2 cellular contexts compared by ENCODE assay signal in the genomic region with DNA sequence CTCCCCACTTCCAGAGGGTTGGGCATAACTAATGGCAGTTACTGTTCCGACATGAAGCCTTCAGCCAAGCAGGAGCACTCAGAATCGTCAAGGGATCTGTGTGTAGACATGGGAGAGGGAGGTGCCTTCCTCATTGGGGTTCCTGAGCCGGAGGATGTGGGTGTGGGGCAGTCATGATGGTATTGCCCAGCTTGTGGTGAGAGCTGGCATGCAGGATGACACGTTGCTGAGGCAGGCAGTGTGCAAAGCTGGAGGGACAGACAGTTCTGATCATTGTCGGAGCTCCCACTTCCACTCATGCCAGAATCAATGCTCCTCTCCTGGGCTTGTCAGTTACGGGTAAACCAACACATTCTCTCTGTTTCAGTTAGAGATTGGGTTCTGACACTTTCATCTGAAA.
TF ChIP-seq lines count a peak whose summit lies in the region.

No MANE protein-coding gene starts in this region.

TF ChIP-seq in H1, 55 proteins besides CTCF, POLR2A, EP300 and RAD21:
- TF ChIP-seq GTF2F1 (IDR thresholded peaks at IDR 0.05; ENCODE audit: borderline replicate concordance, low read depth, low read length) (no peak), TCF12 (IDR thresholded peaks at IDR 0.05; ENCODE audit: low read depth, low read length) (no peak), TAF1 (IDR thresholded peaks at IDR 0.05; ENCODE audit: low read depth, low read length) (no peak), POU5F1 (IDR thresholded peaks at IDR 0.05; ENCODE audit: low read depth, low read length) (no peak), RXRA (IDR thresholded peaks at IDR 0.05; ENCODE audit: insufficient read depth, low read depth, low read length) (no peak)
- TF ChIP-seq, protein P1, sequence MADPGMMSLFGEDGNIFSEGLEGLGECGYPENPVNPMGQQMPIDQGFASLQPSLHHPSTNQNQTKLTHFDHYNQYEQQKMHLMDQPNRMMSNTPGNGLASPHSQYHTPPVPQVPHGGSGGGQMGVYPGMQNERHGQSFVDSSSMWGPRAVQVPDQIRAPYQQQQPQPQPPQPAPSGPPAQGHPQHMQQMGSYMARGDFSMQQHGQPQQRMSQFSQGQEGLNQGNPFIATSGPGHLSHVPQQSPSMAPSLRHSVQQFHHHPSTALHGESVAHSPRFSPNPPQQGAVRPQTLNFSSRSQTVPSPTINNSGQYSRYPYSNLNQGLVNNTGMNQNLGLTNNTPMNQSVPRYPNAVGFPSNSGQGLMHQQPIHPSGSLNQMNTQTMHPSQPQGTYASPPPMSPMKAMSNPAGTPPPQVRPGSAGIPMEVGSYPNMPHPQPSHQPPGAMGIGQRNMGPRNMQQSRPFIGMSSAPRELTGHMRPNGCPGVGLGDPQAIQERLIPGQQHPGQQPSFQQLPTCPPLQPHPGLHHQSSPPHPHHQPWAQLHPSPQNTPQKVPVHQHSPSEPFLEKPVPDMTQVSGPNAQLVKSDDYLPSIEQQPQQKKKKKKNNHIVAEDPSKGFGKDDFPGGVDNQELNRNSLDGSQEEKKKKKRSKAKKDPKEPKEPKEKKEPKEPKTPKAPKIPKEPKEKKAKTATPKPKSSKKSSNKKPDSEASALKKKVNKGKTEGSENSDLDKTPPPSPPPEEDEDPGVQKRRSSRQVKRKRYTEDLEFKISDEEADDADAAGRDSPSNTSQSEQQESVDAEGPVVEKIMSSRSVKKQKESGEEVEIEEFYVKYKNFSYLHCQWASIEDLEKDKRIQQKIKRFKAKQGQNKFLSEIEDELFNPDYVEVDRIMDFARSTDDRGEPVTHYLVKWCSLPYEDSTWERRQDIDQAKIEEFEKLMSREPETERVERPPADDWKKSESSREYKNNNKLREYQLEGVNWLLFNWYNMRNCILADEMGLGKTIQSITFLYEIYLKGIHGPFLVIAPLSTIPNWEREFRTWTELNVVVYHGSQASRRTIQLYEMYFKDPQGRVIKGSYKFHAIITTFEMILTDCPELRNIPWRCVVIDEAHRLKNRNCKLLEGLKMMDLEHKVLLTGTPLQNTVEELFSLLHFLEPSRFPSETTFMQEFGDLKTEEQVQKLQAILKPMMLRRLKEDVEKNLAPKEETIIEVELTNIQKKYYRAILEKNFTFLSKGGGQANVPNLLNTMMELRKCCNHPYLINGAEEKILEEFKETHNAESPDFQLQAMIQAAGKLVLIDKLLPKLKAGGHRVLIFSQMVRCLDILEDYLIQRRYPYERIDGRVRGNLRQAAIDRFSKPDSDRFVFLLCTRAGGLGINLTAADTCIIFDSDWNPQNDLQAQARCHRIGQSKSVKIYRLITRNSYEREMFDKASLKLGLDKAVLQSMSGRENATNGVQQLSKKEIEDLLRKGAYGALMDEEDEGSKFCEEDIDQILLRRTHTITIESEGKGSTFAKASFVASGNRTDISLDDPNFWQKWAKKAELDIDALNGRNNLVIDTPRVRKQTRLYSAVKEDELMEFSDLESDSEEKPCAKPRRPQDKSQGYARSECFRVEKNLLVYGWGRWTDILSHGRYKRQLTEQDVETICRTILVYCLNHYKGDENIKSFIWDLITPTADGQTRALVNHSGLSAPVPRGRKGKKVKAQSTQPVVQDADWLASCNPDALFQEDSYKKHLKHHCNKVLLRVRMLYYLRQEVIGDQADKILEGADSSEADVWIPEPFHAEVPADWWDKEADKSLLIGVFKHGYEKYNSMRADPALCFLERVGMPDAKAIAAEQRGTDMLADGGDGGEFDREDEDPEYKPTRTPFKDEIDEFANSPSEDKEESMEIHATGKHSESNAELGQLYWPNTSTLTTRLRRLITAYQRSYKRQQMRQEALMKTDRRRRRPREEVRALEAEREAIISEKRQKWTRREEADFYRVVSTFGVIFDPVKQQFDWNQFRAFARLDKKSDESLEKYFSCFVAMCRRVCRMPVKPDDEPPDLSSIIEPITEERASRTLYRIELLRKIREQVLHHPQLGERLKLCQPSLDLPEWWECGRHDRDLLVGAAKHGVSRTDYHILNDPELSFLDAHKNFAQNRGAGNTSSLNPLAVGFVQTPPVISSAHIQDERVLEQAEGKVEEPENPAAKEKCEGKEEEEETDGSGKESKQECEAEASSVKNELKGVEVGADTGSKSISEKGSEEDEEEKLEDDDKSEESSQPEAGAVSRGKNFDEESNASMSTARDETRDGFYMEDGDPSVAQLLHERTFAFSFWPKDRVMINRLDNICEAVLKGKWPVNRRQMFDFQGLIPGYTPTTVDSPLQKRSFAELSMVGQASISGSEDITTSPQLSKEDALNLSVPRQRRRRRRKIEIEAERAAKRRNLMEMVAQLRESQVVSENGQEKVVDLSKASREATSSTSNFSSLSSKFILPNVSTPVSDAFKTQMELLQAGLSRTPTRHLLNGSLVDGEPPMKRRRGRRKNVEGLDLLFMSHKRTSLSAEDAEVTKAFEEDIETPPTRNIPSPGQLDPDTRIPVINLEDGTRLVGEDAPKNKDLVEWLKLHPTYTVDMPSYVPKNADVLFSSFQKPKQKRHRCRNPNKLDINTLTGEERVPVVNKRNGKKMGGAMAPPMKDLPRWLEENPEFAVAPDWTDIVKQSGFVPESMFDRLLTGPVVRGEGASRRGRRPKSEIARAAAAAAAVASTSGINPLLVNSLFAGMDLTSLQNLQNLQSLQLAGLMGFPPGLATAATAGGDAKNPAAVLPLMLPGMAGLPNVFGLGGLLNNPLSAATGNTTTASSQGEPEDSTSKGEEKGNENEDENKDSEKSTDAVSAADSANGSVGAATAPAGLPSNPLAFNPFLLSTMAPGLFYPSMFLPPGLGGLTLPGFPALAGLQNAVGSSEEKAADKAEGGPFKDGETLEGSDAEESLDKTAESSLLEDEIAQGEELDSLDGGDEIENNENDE (IDR thresholded peaks at IDR 0.05; ENCODE audit: insufficient replicate concordance, low read length), result no peak
- TF ChIP-seq, protein P2, sequence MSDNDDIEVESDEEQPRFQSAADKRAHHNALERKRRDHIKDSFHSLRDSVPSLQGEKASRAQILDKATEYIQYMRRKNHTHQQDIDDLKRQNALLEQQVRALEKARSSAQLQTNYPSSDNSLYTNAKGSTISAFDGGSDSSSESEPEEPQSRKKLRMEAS (IDR thresholded peaks at IDR 0.05), result no peak

TF ChIP-seq in GM23338, 12 proteins besides CTCF, POLR2A, EP300 and RAD21 (continued from another document):
- TF ChIP-seq, protein P3, sequence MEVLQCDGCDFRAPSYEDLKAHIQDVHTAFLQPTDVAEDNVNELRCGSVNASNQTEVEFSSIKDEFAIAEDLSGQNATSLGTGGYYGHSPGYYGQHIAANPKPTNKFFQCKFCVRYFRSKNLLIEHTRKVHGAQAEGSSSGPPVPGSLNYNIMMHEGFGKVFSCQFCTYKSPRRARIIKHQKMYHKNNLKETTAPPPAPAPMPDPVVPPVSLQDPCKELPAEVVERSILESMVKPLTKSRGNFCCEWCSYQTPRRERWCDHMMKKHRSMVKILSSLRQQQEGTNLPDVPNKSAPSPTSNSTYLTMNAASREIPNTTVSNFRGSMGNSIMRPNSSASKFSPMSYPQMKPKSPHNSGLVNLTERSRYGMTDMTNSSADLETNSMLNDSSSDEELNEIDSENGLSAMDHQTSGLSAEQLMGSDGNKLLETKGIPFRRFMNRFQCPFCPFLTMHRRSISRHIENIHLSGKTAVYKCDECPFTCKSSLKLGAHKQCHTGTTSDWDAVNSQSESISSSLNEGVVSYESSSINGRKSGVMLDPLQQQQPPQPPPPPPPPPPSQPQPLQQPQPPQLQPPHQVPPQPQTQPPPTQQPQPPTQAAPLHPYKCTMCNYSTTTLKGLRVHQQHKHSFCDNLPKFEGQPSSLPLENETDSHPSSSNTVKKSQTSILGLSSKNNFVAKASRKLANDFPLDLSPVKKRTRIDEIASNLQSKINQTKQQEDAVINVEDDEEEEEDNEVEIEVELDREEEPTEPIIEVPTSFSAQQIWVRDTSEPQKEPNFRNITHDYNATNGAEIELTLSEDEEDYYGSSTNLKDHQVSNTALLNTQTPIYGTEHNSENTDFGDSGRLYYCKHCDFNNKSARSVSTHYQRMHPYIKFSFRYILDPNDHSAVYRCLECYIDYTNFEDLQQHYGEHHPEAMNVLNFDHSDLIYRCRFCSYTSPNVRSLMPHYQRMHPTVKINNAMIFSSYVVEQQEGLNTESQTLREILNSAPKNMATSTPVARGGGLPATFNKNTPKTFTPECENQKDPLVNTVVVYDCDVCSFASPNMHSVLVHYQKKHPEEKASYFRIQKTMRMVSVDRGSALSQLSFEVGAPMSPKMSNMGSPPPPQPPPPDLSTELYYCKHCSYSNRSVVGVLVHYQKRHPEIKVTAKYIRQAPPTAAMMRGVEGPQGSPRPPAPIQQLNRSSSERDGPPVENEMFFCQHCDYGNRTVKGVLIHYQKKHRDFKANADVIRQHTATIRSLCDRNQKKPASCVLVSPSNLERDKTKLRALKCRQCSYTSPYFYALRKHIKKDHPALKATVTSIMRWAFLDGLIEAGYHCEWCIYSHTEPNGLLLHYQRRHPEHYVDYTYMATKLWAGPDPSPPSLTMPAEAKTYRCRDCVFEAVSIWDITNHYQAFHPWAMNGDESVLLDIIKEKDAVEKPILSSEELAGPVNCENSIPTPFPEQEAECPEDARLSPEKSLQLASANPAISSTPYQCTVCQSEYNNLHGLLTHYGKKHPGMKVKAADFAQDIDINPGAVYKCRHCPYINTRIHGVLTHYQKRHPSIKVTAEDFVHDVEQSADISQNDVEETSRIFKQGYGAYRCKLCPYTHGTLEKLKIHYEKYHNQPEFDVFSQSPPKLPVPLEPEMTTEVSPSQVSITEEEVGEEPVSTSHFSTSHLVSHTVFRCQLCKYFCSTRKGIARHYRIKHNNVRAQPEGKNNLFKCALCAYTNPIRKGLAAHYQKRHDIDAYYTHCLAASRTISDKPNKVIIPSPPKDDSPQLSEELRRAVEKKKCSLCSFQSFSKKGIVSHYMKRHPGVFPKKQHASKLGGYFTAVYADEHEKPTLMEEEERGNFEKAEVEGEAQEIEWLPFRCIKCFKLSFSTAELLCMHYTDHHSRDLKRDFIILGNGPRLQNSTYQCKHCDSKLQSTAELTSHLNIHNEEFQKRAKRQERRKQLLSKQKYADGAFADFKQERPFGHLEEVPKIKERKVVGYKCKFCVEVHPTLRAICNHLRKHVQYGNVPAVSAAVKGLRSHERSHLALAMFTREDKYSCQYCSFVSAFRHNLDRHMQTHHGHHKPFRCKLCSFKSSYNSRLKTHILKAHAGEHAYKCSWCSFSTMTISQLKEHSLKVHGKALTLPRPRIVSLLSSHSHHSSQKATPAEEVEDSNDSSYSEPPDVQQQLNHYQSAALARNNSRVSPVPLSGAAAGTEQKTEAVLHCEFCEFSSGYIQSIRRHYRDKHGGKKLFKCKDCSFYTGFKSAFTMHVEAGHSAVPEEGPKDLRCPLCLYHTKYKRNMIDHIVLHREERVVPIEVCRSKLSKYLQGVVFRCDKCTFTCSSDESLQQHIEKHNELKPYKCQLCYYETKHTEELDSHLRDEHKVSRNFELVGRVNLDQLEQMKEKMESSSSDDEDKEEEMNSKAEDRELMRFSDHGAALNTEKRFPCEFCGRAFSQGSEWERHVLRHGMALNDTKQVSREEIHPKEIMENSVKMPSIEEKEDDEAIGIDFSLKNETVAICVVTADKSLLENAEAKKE (CRISPR knock-in tag; IDR thresholded peaks at IDR 0.05), result no peak
- TF ChIP-seq, protein P4, sequence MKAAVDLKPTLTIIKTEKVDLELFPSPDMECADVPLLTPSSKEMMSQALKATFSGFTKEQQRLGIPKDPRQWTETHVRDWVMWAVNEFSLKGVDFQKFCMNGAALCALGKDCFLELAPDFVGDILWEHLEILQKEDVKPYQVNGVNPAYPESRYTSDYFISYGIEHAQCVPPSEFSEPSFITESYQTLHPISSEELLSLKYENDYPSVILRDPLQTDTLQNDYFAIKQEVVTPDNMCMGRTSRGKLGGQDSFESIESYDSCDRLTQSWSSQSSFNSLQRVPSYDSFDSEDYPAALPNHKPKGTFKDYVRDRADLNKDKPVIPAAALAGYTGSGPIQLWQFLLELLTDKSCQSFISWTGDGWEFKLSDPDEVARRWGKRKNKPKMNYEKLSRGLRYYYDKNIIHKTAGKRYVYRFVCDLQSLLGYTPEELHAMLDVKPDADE (IDR thresholded peaks at IDR 0.05), result no peak
- TF ChIP-seq JUNB (IDR thresholded peaks at IDR 0.05; ENCODE audit: unreplicated experiment) (no peak), POLR2AphosphoS5 (IDR thresholded peaks at IDR 0.05; ENCODE audit: low read depth) (no peak), NANOG (IDR thresholded peaks at IDR 0.05; ENCODE audit: borderline replicate concordance) (no peak)
